ENCODE assay signal across 2 cellular contexts in the genomic region with DNA sequence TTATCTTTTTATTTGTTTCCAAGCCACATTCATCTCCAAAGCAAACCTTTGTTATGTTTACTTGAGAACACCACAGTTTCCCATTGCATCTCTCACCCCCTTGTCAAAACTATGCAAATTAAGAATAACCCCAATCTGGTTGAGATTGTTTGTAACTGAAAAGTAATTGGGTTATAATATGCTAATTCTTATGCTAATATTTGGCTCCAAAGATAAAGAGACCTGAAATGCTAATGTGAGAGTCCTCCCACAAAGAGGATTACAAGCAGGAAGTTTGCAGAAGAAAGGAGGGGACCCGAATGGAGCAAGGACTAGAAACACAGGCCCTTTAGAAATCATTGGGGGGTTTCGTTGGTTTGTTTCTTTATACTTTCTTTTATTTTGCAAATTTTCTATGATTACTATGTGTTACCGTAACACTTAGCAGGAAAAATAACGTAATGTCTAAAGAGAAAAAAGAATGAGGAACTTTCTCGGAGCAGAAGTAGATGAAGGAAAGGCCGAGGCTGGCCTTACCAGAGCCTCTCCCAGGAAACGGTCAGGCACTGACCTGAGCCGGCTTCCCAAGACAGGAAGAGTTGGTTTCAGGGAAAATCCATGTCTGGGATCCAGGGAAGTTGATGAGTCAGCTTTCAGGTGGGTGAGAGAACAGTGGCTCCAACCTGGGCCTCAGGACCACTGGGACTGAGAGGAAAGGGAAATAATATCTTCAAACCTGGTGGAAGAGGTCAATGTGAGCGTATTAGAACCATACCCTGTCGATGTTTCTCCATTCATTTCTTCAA.
TF ChIP-seq lines count a peak whose summit lies in the region.

No MANE protein-coding gene starts in this region.

TF ChIP-seq in HepG2, 621 proteins besides CTCF, POLR2A, EP300 and RAD21:
- TF ChIP-seq JUND (CRISPR knock-in tag; IDR thresholded peaks at IDR 0.05) (no peak), ZNF382 (CRISPR knock-in tag; IDR thresholded peaks at IDR 0.05; ENCODE audit: borderline replicate concordance) (no peak), MBNL3 (CRISPR knock-in tag; conservative IDR thresholded peaks at IDR 0.05) (no peak), PAF1 (CRISPR knock-in tag; IDR thresholded peaks at IDR 0.05) (no peak), MAFK (conservative IDR thresholded peaks at IDR 0.05 in 1 of 2, IDR thresholded peaks at IDR 0.05 in 1 of 2; ENCODE audit: low read length in 2 of 2) (peak; percentile 62 to 69), NR1H2 (CRISPR knock-in tag; IDR thresholded peaks at IDR 0.05; ENCODE audit: borderline replicate concordance, low read depth) (no peak), MAFF (IDR thresholded peaks at IDR 0.05; ENCODE audit: low read depth, low read length) (peak; percentile 59), ZNF776 (CRISPR knock-in tag; IDR thresholded peaks at IDR 0.05) (no peak), SPEN (CRISPR knock-in tag; IDR thresholded peaks at IDR 0.05; ENCODE audit: low read depth) (no peak)
TF ChIP-seq in HepG2: peak in this region for 2.

TF ChIP-seq in WTC11, 78 proteins besides CTCF, POLR2A, EP300 and RAD21:
- TF ChIP-seq ZNF281 (CRISPR knock-in tag; IDR thresholded peaks at IDR 0.05) (no peak), ZNF263 (CRISPR knock-in tag; IDR thresholded peaks at IDR 0.05; ENCODE audit: low read depth) (peak; percentile 44; the same call in 1 of the 2 replicates)
TF ChIP-seq in WTC11: peak in this region for 1.
